ENCODE assay signal across 1 cellular context in genomic region chr7:69608049-69608448, GRCh38.
A peak's percentile ranks its signal among the peaks of the same experiment; 100 is the strongest.
TF ChIP-seq lines count a peak whose summit lies in the region.

No MANE protein-coding gene starts in this region.

TF ChIP-seq in HEK293, 187 proteins besides CTCF, POLR2A, EP300 and RAD21 (continued from another document):
- TF ChIP-seq ZNF513 (tag by site-specific recombination; IDR thresholded peaks at IDR 0.05) (0 out of 2 replicates have a peak, but pooled peaks have one; percentile 25), ZFP37 (tag by site-specific recombination; IDR thresholded peaks at IDR 0.05) (no peak), ZBTB26 (tag by site-specific recombination; optimal IDR thresholded peaks at IDR 0.05) (no peak), ZEB2 (tag by site-specific recombination; IDR thresholded peaks at IDR 0.05) (no peak)
